Comparison of ENCODE assay signal across 16 cellular contexts in the genomic region with DNA sequence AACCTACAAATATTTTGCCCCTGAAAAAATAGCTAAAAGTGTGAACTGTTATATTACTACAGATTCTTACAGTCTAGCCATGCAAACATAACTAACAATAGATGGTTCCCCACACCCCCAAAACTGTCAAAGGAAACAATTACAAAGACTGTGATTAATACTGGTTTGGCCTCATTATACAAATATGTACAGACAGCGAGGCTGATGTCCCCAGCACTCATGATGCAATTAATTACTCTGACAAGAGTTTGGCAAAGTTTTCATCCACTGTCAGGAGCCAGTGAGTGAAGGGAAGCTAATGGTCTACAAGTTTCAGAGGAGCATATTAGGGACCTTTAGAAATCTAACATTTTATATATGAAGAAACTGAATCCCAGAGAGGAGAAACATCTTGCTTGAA.
DNase-seq lines count a peak whose midpoint lies in the region; ATAC-seq lines count a peak whose summit lies in the region.
"Had no signal": no experiment of that assay in that cellular context is flagged by ENCODE, and none has a peak within 500 bp of the region (broad histone marks: within the 10 kb centered on the region; RNA-seq: fewer than 3 reads in every experiment).

No MANE protein-coding gene starts in this region.

- H2BK120ac ChIP-seq in mesenchymal stem cell (ENCODE audit: low read depth, low read length): no peak overlapping the region

- H2BK15ac ChIP-seq in mesenchymal stem cell (ENCODE audit: low read depth, poor library complexity, severe bottlenecking): no peak overlapping the region

- H2BK5ac ChIP-seq in mesenchymal stem cell (ENCODE audit: low read depth, low read length, poor library complexity, severe bottlenecking): no peak overlapping the region

- peak overlapping the region; percentile 35 for H3K9ac ChIP-seq in mesenchymal stem cell (ENCODE audit: low read length)
- H3K9ac ChIP-seq: BLaER1 had no signal

- DNase-seq in ELR (ENCODE audit: low read depth): peak; percentile 57
- DNase-seq in NCI-H69 (lab: John Stamatoyannopoulos, UW): peak; percentile 57
- DNase-seq in mesenchymal stem cell: peak; percentile 54
- no peak for DNase-seq in NCI-H1092 treated with DMSO at 0.1 percent for 48 hours (lab: John Stamatoyannopoulos, UW)
- no peak for DNase-seq in mucosa of gallbladder (ENCODE audit: low spot score)
- DNase-seq: activated CD4-positive, alpha-beta T cell treated with anti-CD3 and anti-CD28 coated beads for 4 hours; GDM1; NCI-H1436; ovary; stimulated activated naive CD8-positive, alpha-beta T cell treated with anti-CD3 and anti-CD28 coated beads, Interleukin-15, amount 100 ng/mL, for 72 hours; SW 1271 had no signal

- H3K23ac ChIP-seq in mesenchymal stem cell (ENCODE audit: low read length in 2 of 2): no peak overlapping the region

- WGBS in mesenchymal stem cell: 0% methylated on average over 1 of the region's 1 CpG

- H3K79me1 ChIP-seq in mesenchymal stem cell (replicated peaks; ENCODE audit: low read length, poor library complexity, severe bottlenecking): peaks cover 6% of the 10 kb centered on the region

- peak overlapping the region; percentile 17 for H3K27ac ChIP-seq in mesenchymal stem cell (ENCODE audit: low read length, poor library complexity, severe bottlenecking)
- H3K27ac ChIP-seq: BLaER1, ovary had no signal

- no peak overlapping the region for H3K4me3 ChIP-seq in mesenchymal stem cell (ENCODE audit: insufficient read depth in 1 of 2, low read depth in 1 of 2, low read length in 2 of 2)
- H3K4me3 ChIP-seq: BLaER1, lung, ovary had no signal

- H3K9me3 ChIP-seq in mesenchymal stem cell (ENCODE audit: control insufficient read depth, low read length): no peaks in the 10 kb centered on the region
- H3K9me3 ChIP-seq: BLaER1, ovary had no signal

- ATAC-seq in esophagus mucosa (peak; percentile 26), GM19328 (IDR thresholded peaks at IDR 0.05; ENCODE audit: unreplicated experiment) (no peak), GM18873 (IDR thresholded peaks at IDR 0.05; ENCODE audit: low FRiP score, unreplicated experiment) (no peak)
- ATAC-seq: stimulated activated naive CD8-positive, alpha-beta T cell treated with anti-CD3 and anti-CD28 coated beads, Interleukin-15, amount 100 ng/mL, for 72 hours had no signal

- H3K4ac ChIP-seq in mesenchymal stem cell (ENCODE audit: low read depth in 1 of 2, low read length in 2 of 2): no peak overlapping the region

- no peak overlapping the region for H3K18ac ChIP-seq in mesenchymal stem cell (ENCODE audit: low read depth in 1 of 2, low read length in 2 of 2)

- no peak overlapping the region for H3K4me2 ChIP-seq in mesenchymal stem cell (ENCODE audit: low read length, poor library complexity, severe bottlenecking)
- H3K4me2 ChIP-seq: BLaER1 had no signal

- no peak overlapping the region for H2AK5ac ChIP-seq in mesenchymal stem cell (ENCODE audit: low read length, severe bottlenecking)

- H4K8ac ChIP-seq in mesenchymal stem cell (ENCODE audit: low read length): no peak overlapping the region

- H4K91ac ChIP-seq in mesenchymal stem cell (ENCODE audit: low read length): no peak overlapping the region

- no peak overlapping the region for H3K14ac ChIP-seq in mesenchymal stem cell (ENCODE audit: low read length in 2 of 2)

- H3K36me3 ChIP-seq in mesenchymal stem cell (ENCODE audit: control insufficient read depth in 1 of 2, insufficient read depth in 2 of 2, low read depth in 1 of 2, low read length in 2 of 2): peaks cover 14 to 59% of the 10 kb centered on the region in 2 experiments
- H3K36me3 ChIP-seq: ovary had no signal

- no peak overlapping the region for H2AFZ ChIP-seq in mesenchymal stem cell (ENCODE audit: low read depth, low read length)

- H2BK12ac ChIP-seq in mesenchymal stem cell (ENCODE audit: low read length in 2 of 2): no peak overlapping the region

- H3K4me1 ChIP-seq in mesenchymal stem cell (ENCODE audit: control insufficient read depth, insufficient read depth, low read depth, low read length): peaks cover 8% of the 10 kb centered on the region

- no peaks in the 10 kb centered on the region for H3K27me3 ChIP-seq in mesenchymal stem cell (ENCODE audit: control insufficient read depth in 1 of 2, insufficient read depth in 1 of 2, low read length in 2 of 2)
- H3K27me3 ChIP-seq: BLaER1, ovary had no signal

Comparison
In these comparisons a context has a peak if more than half of its experiments do, and no peak if none do; other contexts are left out.
1. DNase-seq: peak in ELR (single experiment), NCI-H69 (single experiment) and mesenchymal stem cell (single experiment); none in NCI-H1092 treated with DMSO at 0.1 percent for 48 hours (single experiment) and mucosa of gallbladder (single experiment).